In the genomic region with DNA sequence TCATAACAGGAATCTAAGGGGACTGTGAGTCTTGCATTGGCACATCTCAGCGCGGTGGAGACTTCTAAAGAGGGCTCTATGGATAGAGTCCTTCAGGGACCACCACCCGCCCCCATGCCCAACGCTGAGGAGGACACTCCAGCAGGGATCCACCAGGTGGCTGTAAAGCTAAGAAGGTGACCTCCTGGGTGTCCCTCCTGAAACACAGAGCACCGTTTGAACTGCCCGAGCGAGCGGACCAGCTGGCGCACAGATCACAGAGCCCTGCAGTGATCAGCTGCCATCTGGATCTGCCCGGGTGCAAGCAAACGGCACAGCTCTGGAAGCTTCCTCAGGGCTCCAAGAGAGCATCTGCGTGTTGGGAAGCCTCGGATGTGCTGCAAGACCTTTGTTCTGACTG, we compare ENCODE assay signal across 9 cellular contexts. TPM values are rescaled to one million over a fixed set of nuclear protein-coding genes. Genes with fewer than 3 reads are reported as not detected.
DNase-seq lines count a peak whose midpoint lies in the region; ATAC-seq and TF ChIP-seq lines count a peak whose summit lies in the region.
"Had no signal": no experiment of that assay in that cellular context is flagged by ENCODE, and none has a peak within 500 bp of the region (broad histone marks: within the 10 kb centered on the region; RNA-seq: fewer than 3 reads in every experiment).

No MANE protein-coding gene starts in this region.

- no peak for TF ChIP-seq CTCF in upper lobe of left lung (IDR thresholded peaks at IDR 0.05)

- H3K36me3 Mint-ChIP-seq in activated naive CD8-positive, alpha-beta T cell: no peaks in the 10 kb centered on the region
- no peaks in the 10 kb centered on the region for H3K36me3 Mint-ChIP-seq in activated naive CD8-positive, alpha-beta T cell treated with anti-CD3 and anti-CD28 coated beads for 36 hours
- H3K36me3 Mint-ChIP-seq in T-helper 17 cell (ENCODE audit: low read depth): no peaks in the 10 kb centered on the region

- ATAC-seq in T-helper 17 cell (no peak), upper lobe of left lung (ENCODE audit: low FRiP score in 2 of 2) (no peak), GM19023 (IDR thresholded peaks at IDR 0.05; ENCODE audit: unreplicated experiment) (no peak), GM21529 (IDR thresholded peaks at IDR 0.05; ENCODE audit: unreplicated experiment) (no peak)

- H3K4me3 Mint-ChIP-seq in activated naive CD8-positive, alpha-beta T cell: no peak overlapping the region
- H3K4me3 Mint-ChIP-seq in activated naive CD8-positive, alpha-beta T cell treated with anti-CD3 and anti-CD28 coated beads for 36 hours: no peak overlapping the region
- no peak overlapping the region for H3K4me3 Mint-ChIP-seq in T-helper 17 cell
- H3K4me3 Mint-ChIP-seq: activated CD8-positive, alpha-beta T cell treated with anti-CD3 and anti-CD28 coated beads, Interleukin-2, amount 10 ng/mL, durations not matched to agents 7 days and 5 days had no signal

- no peak overlapping the region for H3K4me3 ChIP-seq in upper lobe of left lung

- H3K27me3 ChIP-seq in upper lobe of left lung: no peaks in the 10 kb centered on the region

- peaks cover 30 to 41% (median 35%) of the 10 kb centered on the region in 4 donors for H3K4me1 ChIP-seq in upper lobe of left lung

- 85 to 90% methylated on average over 12 to 13 of the region's 13 CpGs for WGBS in upper lobe of left lung, 2 donors

- peaks cover 39% of the 10 kb centered on the region for H3K4me1 Mint-ChIP-seq in activated naive CD8-positive, alpha-beta T cell (ENCODE audit: low read depth)
- peaks cover 35% of the 10 kb centered on the region for H3K4me1 Mint-ChIP-seq in activated naive CD8-positive, alpha-beta T cell treated with anti-CD3 and anti-CD28 coated beads for 36 hours
- peaks cover 15% of the 10 kb centered on the region for H3K4me1 Mint-ChIP-seq in T-helper 17 cell

- DNase-seq in activated naive CD8-positive, alpha-beta T cell treated with anti-CD3 and anti-CD28 coated beads for 36 hours: no peak
- DNase-seq in T-helper 17 cell: no peak
- DNase-seq in left kidney (ENCODE audit: low read depth, low spot score): peak; percentile 47
- DNase-seq in upper lobe of left lung: peak in 1 of 2 donors; percentile 36
- no peak for DNase-seq in AG20443 (ENCODE audit: low spot score)

- no peaks in the 10 kb centered on the region for H3K9me3 Mint-ChIP-seq in activated naive CD8-positive, alpha-beta T cell (ENCODE audit: low read depth)
- H3K9me3 Mint-ChIP-seq in activated naive CD8-positive, alpha-beta T cell treated with anti-CD3 and anti-CD28 coated beads for 36 hours: no peaks in the 10 kb centered on the region

- no peaks in the 10 kb centered on the region for H3K27me3 Mint-ChIP-seq in activated naive CD8-positive, alpha-beta T cell
- no peaks in the 10 kb centered on the region for H3K27me3 Mint-ChIP-seq in activated naive CD8-positive, alpha-beta T cell treated with anti-CD3 and anti-CD28 coated beads for 36 hours
- no peaks in the 10 kb centered on the region for H3K27me3 Mint-ChIP-seq in T-helper 17 cell

- H3K27ac Mint-ChIP-seq in activated naive CD8-positive, alpha-beta T cell: peak overlapping the region; percentile 48
- H3K27ac Mint-ChIP-seq in activated naive CD8-positive, alpha-beta T cell treated with anti-CD3 and anti-CD28 coated beads for 36 hours: no peak overlapping the region
- H3K27ac Mint-ChIP-seq in T-helper 17 cell: peak overlapping the region; percentile 72
- H3K27ac Mint-ChIP-seq: activated CD8-positive, alpha-beta T cell treated with anti-CD3 and anti-CD28 coated beads, Interleukin-2, amount 10 ng/mL, durations not matched to agents 7 days and 5 days had no signal

- TF ChIP-seq EP300 in upper lobe of left lung (IDR thresholded peaks at IDR 0.05): no peak

- TF ChIP-seq POLR2A in upper lobe of left lung (IDR thresholded peaks at IDR 0.05): no peak

- H3K27ac ChIP-seq in upper lobe of left lung: peak overlapping the region; percentile 69 to 84 (median 74)

- H3K9me3 ChIP-seq in T-helper 17 cell (ENCODE audit: control insufficient read depth, low read length, poor library complexity, severe bottlenecking): no peaks in the 10 kb centered on the region
- H3K9me3 ChIP-seq in upper lobe of left lung: no peaks in the 10 kb centered on the region

- H3K36me3 ChIP-seq in upper lobe of left lung: no peaks in the 10 kb centered on the region

RNA-seq across cellular contexts. Expression of a gene that starts 51.3 kb away (rescaled TPM):
- total RNA-seq in activated naive CD8-positive, alpha-beta T cell treated with anti-CD3 and anti-CD28 coated beads for 36 hours: 10 to 100 TPM; 63.8 to 76.2 TPM
- total RNA-seq in T-helper 17 cell: 10 to 100 TPM; 24.5 to 29.6 TPM
- 10 to 100 TPM; 34.0 to 87.0 (median 54.0) TPM for total RNA-seq in upper lobe of left lung
